22 cellular contexts compared by ENCODE assay signal in genomic region chr19:13302521-13303270, GRCh38.
DNase-seq lines count a peak whose midpoint lies in the region; ATAC-seq and TF ChIP-seq lines count a peak whose summit lies in the region.
"Had no signal": no experiment of that assay in that cellular context is flagged by ENCODE, and none has a peak within 500 bp of the region (broad histone marks: within the 10 kb centered on the region; RNA-seq: fewer than 3 reads in every experiment).

No MANE protein-coding gene starts in this region.

- no peak for ATAC-seq in HG03135 (IDR thresholded peaks at IDR 0.05; ENCODE audit: unreplicated experiment)
- ATAC-seq: CD8-positive, alpha-beta T cell; gastrocnemius medialis; stimulated activated effector memory CD8-positive, alpha-beta T cell treated with anti-CD3 and anti-CD28 coated beads, Interleukin-12 subunit alpha, Interleukin-12 subunit beta, amount 100 ng/mL, for 72 hours had no signal

- TF ChIP-seq CTCF in GM20000 (IDR thresholded peaks at IDR 0.05; ENCODE audit: extremely low read depth, missing control alignments), result no peak

- DNase-seq in AG08395 (ENCODE audit: low spot score) (peak; percentile 35), GM03348 (ENCODE audit: low spot score) (peak; percentile 47), RPMI7951 (ENCODE audit: low read depth) (peak; percentile 7), iPS-NIHi11 (ENCODE audit: low spot score) (peak; percentile 45), GM20000 (ENCODE audit: low spot score) (no peak)
- no peak for DNase-seq in stimulated activated naive CD4-positive, alpha-beta T cell (lab: John Stamatoyannopoulos, UW)
- DNase-seq in activated effector memory CD4-positive, alpha-beta T cell treated with Interleukin-2 at 50 U/mL for 16 hours, result no peak
- DNase-seq: ACHN; activated CD4-positive, alpha-beta memory T cell treated with anti-CD3 and anti-CD28 coated beads for 36 hours; activated CD4-positive, CD25-positive, alpha-beta regulatory T cell; activated naive CD4-positive, alpha-beta T cell; CD8-positive, alpha-beta T cell; DMS79 treated with DMSO at 0.1 percent for 48 hours; gastrocnemius medialis; naive B cell; NCI-H1417; NCI-H2227 treated with DMSO at 0.1 percent for 48 hours; NCI-H82; SJCRH30; T-helper 2 cell had no signal

Comparison
In these comparisons a context has a peak if more than half of its experiments do, and no peak if none do; other contexts are left out.
1. DNase-seq: peak in AG08395 (single experiment), GM03348 (single experiment), RPMI7951 (single experiment) and iPS-NIHi11 (single experiment); none in stimulated activated naive CD4-positive, alpha-beta T cell (0 of 6), activated effector memory CD4-positive, alpha-beta T cell treated with Interleukin-2 at 50 U/mL for 16 hours (single experiment) and GM20000 (single experiment).